In genomic region chrX:94662665-94663064, GRCh38 we compare ENCODE assay signal across 20 cellular contexts.
DNase-seq lines count a peak whose midpoint lies in the region; ATAC-seq and TF ChIP-seq lines count a peak whose summit lies in the region.
"Had no signal": no experiment of that assay in that cellular context is flagged by ENCODE, and none has a peak within 500 bp of the region (broad histone marks: within the 10 kb centered on the region; RNA-seq: fewer than 3 reads in every experiment).

No MANE protein-coding gene starts in this region.

- H3K4me3 ChIP-seq in MM.1S (ENCODE audit: low read length) (no peak overlapping the region), mammary epithelial cell (replicated peaks in 1 of 3; ENCODE audit: insufficient read depth in 1 of 3, low read depth in 2 of 3, low read length in 3 of 3) (no peak overlapping the region), coronary artery (no peak overlapping the region)
- H3K4me3 ChIP-seq: adrenal gland, SK-N-MC, skin epidermis had no signal

- no peak overlapping the region for H3K9ac ChIP-seq in MM.1S (ENCODE audit: low read length)
- H3K9ac ChIP-seq in mammary epithelial cell (ENCODE audit: insufficient read depth, low read length): no peak overlapping the region

- no peak overlapping the region for H3K4me2 ChIP-seq in MM.1S (ENCODE audit: low read depth, low read length)
- H3K4me2 ChIP-seq in mammary epithelial cell (ENCODE audit: insufficient read depth, low read depth, low read length): no peak overlapping the region

- H2AFZ ChIP-seq in MM.1S (ENCODE audit: low read length) (no peak overlapping the region), mammary epithelial cell (ENCODE audit: low read depth, low read length) (no peak overlapping the region)

- no peak overlapping the region for H3K27ac Mint-ChIP-seq in neural crest cell (ENCODE audit: unreplicated experiment)
- H3K27ac Mint-ChIP-seq: HFFc6, naive B cell had no signal

- H3K79me2 ChIP-seq in MM.1S (ENCODE audit: low read length) (no peaks in the 10 kb centered on the region), mammary epithelial cell (ENCODE audit: insufficient read depth, low read length) (no peaks in the 10 kb centered on the region)

- H3K36me3 Mint-ChIP-seq in neural crest cell (ENCODE audit: low read depth): no peaks in the 10 kb centered on the region
- H3K36me3 Mint-ChIP-seq: naive B cell had no signal

- CTCF ChIA-PET in mammary epithelial cell (lab: Charles Lee; ENCODE audit: low non-redundant PET): no interaction called here

- peaks cover 6% of the 10 kb centered on the region for H3K9me3 Mint-ChIP-seq in neural crest cell
- H3K9me3 Mint-ChIP-seq: HFFc6 had no signal

- H3K27ac ChIP-seq in MM.1S (ENCODE audit: low read length): no peak overlapping the region
- H3K27ac ChIP-seq in mammary epithelial cell (ENCODE audit: insufficient read depth, low read depth, low read length): no peak overlapping the region
- no peak overlapping the region for H3K27ac ChIP-seq in coronary artery
- H3K27ac ChIP-seq: adrenal gland, SK-N-MC, skin epidermis had no signal

- no peaks in the 10 kb centered on the region for H4K20me1 ChIP-seq in MM.1S (ENCODE audit: insufficient read depth, low read length)
- no peaks in the 10 kb centered on the region for H4K20me1 ChIP-seq in mammary epithelial cell (ENCODE audit: insufficient read depth, low read length)

- no peaks in the 10 kb centered on the region for H3K27me3 Mint-ChIP-seq in neural crest cell (ENCODE audit: low read depth)
- H3K27me3 Mint-ChIP-seq: naive B cell had no signal

- in situ Hi-C loops in mammary epithelial cell (cut with MboI; ENCODE audit: low sequenced_read_pairs in 2 of 2): no loop called here

- DNase-seq in MM.1S: peak; percentile 37
- no peak for DNase-seq in mammary epithelial cell
- DNase-seq in neural crest cell (ENCODE audit: low read depth, low spot score): no peak
- no peak for DNase-seq in NCI-H748 (lab: John Stamatoyannopoulos, UW; ENCODE audit: unreplicated experiment)
- no peak for DNase-seq in coronary artery (ENCODE audit: low spot score)
- DNase-seq: activated CD4-positive, CD25-positive, alpha-beta regulatory T cell treated with anti-CD3 and anti-CD28 coated beads, Interleukin-2, amount 50 U/mL, for 72 hours; activated effector memory CD4-positive, alpha-beta T cell treated with anti-CD3 and anti-CD28 coated beads, Interleukin-2, amount 50 U/mL, for 16 hours; adrenal gland; Calu3; central memory CD4-positive, alpha-beta T cell; effector CD4-positive, alpha-beta T cell; HFFc6; naive B cell; NCI-H1930; posterior cingulate gyrus; stimulated activated CD4-positive, alpha-beta T cell treated with anti-CD3 and anti-CD28 coated beads, Interleukin-4, amount 100 ng/mL, for 4 hours had no signal

- H3K4me1 ChIP-seq in MM.1S (ENCODE audit: low read length): no peaks in the 10 kb centered on the region
- H3K4me1 ChIP-seq in mammary epithelial cell (ENCODE audit: insufficient read depth, low read length): no peaks in the 10 kb centered on the region
- H3K4me1 ChIP-seq: adrenal gland had no signal

- H3K4me1 Mint-ChIP-seq in neural crest cell: no peaks in the 10 kb centered on the region
- H3K4me1 Mint-ChIP-seq: naive B cell had no signal

- H3K9me2 ChIP-seq in MM.1S (replicated peaks; ENCODE audit: insufficient read depth, low read length): no peaks in the 10 kb centered on the region

- H3K4me3 Mint-ChIP-seq in neural crest cell: no peak overlapping the region
- H3K4me3 Mint-ChIP-seq: HFFc6, naive B cell had no signal

- peak; percentile 5 for TF ChIP-seq CTCF in GM12873 (IDR thresholded peaks at IDR 0.05; ENCODE audit: insufficient read depth, low read depth, low read length, missing control alignments)
- TF ChIP-seq CTCF in MM.1S (IDR thresholded peaks at IDR 0.05; ENCODE audit: low read length): peak; percentile 15
- peak; percentile 31 to 43 for TF ChIP-seq CTCF in mammary epithelial cell (conservative IDR thresholded peaks at IDR 0.05 in 1 of 2, IDR thresholded peaks at IDR 0.05 in 1 of 2; ENCODE audit: extremely low read depth in 1 of 2, insufficient read depth in 1 of 2, low read depth in 1 of 2, low read length in 2 of 2)
- TF ChIP-seq CTCF in neural crest cell (conservative IDR thresholded peaks at IDR 0.05): peak; percentile 59
- TF ChIP-seq CTCF in coronary artery (IDR thresholded peaks at IDR 0.05): no peak

- no TSS peak for BruUV-seq in mammary epithelial cell (replicated peaks; lab: Mats Ljungman, UMichigan)

- H3K27me3 ChIP-seq in MM.1S (replicated peaks; ENCODE audit: insufficient read depth, low read length): no peaks in the 10 kb centered on the region
- peaks cover 2% of the 10 kb centered on the region for H3K27me3 ChIP-seq in mammary epithelial cell (ENCODE audit: insufficient read depth, low read length)

- H3K9me3 ChIP-seq in MM.1S (replicated peaks; ENCODE audit: insufficient read depth, low read length) (no peaks in the 10 kb centered on the region), mammary epithelial cell (replicated peaks; ENCODE audit: insufficient read depth, low read length) (peaks cover 2% of the 10 kb centered on the region)
- H3K9me3 ChIP-seq: adrenal gland had no signal

- dilution Hi-C loops in mammary epithelial cell (cut with HindIII; ENCODE audit: low sequenced_read_pairs): no loop called here

- no peaks in the 10 kb centered on the region for H3F3A ChIP-seq in MM.1S (ENCODE audit: insufficient read depth, low read length)

- ATAC-seq in GM18517 (IDR thresholded peaks at IDR 0.05; ENCODE audit: unreplicated experiment): no peak

- H3K36me3 ChIP-seq in MM.1S (replicated peaks; ENCODE audit: insufficient read depth, low read length) (no peaks in the 10 kb centered on the region), mammary epithelial cell (ENCODE audit: insufficient read depth, low read length) (no peaks in the 10 kb centered on the region)
- H3K36me3 ChIP-seq: adrenal gland had no signal

- intact Hi-C loops in mammary epithelial cell (cut with micrococcal nuclease): loop anchor here (10.0 kb wide), 1 partner anchor 788 kb away; no protein-coding TSS in a partner anchor
